ENCODE assay signal across 16 cellular contexts in the genomic region with DNA sequence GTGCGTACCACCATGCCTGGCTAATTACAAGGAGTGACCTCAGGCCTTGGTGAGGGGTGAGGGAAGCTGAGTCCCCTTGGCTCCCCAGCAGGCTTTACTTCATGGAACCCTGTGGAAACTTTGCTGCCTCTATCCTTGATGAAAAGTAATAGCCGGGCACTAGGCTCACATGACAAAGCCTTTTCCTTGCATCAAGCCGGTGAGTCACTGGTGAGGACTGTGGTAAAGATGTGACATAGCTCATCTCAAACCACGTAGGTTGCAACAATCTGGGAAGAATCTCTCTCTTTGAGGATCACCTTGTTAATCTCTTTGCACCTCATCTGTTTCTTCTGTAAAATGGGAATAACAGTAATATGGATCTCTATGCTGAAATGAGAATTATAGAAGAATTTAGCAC.
DNase-seq lines count a peak whose midpoint lies in the region; ATAC-seq and TF ChIP-seq lines count a peak whose summit lies in the region.
"Had no signal": no experiment of that assay in that cellular context is flagged by ENCODE, and none has a peak within 500 bp of the region (broad histone marks: within the 10 kb centered on the region; RNA-seq: fewer than 3 reads in every experiment).

No MANE protein-coding gene starts in this region.

- POLR2A ChIA-PET in T-cell (lab: Charles Lee): no interaction called here

- no peaks in the 10 kb centered on the region for H3K36me3 Mint-ChIP-seq in T-cell

- H3K27ac Mint-ChIP-seq in T-cell: no peak overlapping the region
- H3K27ac Mint-ChIP-seq: activated CD4-positive, alpha-beta T cell treated with anti-CD3 and anti-CD28 coated beads, Interleukin-2, amount 10 ng/mL, durations not matched to agents 24 days and 14 days; activated T-cell treated with anti-CD3 and anti-CD28 coated beads, Interleukin-2, amount 50 U/mL, for 24 hours; nephron; T-helper 2 cell treated with Interferon-gamma antibody and Interleukin-4, amounts not matched to agents 5 μg/mL and 100 μg/mL, for 36 hours had no signal

- DNase-seq in NK-92 treated with Interleukin-12 subunit alpha and Interleukin-12 subunit beta, amount 100 ng/mL, for 24 hours (lab: John Stamatoyannopoulos, UW): peak; percentile 41
- no peak for DNase-seq in NK-92 (lab: John Stamatoyannopoulos, UW; ENCODE audit: unreplicated experiment)
- DNase-seq in RPMI7951 (ENCODE audit: low read depth): peak; percentile 48
- peak; percentile 5 for DNase-seq in fibroblast of villous mesenchyme (ENCODE audit: low read depth)
- DNase-seq in substantia nigra (lab: John Stamatoyannopoulos, UW): no peak
- no peak for DNase-seq in T-cell
- no peak for DNase-seq in NAMALWA (ENCODE audit: low spot score)
- DNase-seq in 8988T: no peak
- DNase-seq: activated CD4-positive, alpha-beta T cell treated with anti-CD3 and anti-CD28 coated beads, Interleukin-2, amount 10 ng/mL, durations not matched to agents 24 days and 14 days; activated T-cell treated with anti-CD3 and anti-CD28 coated beads, Interleukin-2, amount 50 U/mL, for 24 hours; Caco-2; hypothalamus; NCI-H524 treated with DMSO at 0.1 percent for 48 hours; thyroid gland had no signal

- TF ChIP-seq CTCF in fibroblast of villous mesenchyme (IDR thresholded peaks at IDR 0.05; ENCODE audit: insufficient read depth, low read depth, low read length): no peak

- H3K4me3 Mint-ChIP-seq in T-cell: no peak overlapping the region
- H3K4me3 Mint-ChIP-seq: activated CD4-positive, alpha-beta T cell treated with anti-CD3 and anti-CD28 coated beads, Interleukin-2, amount 10 ng/mL, durations not matched to agents 24 days and 14 days; activated T-cell treated with anti-CD3 and anti-CD28 coated beads, Interleukin-2, amount 50 U/mL, for 24 hours; nephron; T-helper 2 cell treated with Interferon-gamma antibody and Interleukin-4, amounts not matched to agents 5 μg/mL and 100 μg/mL, for 36 hours had no signal

- no peaks in the 10 kb centered on the region for H3K9me3 Mint-ChIP-seq in T-cell
- H3K9me3 Mint-ChIP-seq: activated CD4-positive, alpha-beta T cell treated with anti-CD3 and anti-CD28 coated beads, Interleukin-2, amount 10 ng/mL, durations not matched to agents 24 days and 14 days; activated T-cell treated with anti-CD3 and anti-CD28 coated beads, Interleukin-2, amount 50 U/mL, for 24 hours; nephron; T-helper 2 cell treated with Interferon-gamma antibody and Interleukin-4, amounts not matched to agents 5 μg/mL and 100 μg/mL, for 36 hours had no signal

- no peak overlapping the region for H3K27ac ChIP-seq in substantia nigra (ENCODE audit: low read depth, low read length, poor library complexity, severe bottlenecking)
- H3K27ac ChIP-seq: thyroid gland had no signal

- H3K4me1 Mint-ChIP-seq in T-cell: no peaks in the 10 kb centered on the region
- H3K4me1 Mint-ChIP-seq: activated CD4-positive, alpha-beta T cell treated with anti-CD3 and anti-CD28 coated beads, Interleukin-2, amount 10 ng/mL, durations not matched to agents 24 days and 14 days had no signal

- ATAC-seq in T-cell (replicated peaks in 1 of 4): no peak

- CTCF ChIA-PET in T-cell (lab: Charles Lee): no interaction called here

- H3K27me3 Mint-ChIP-seq in T-cell: peaks cover 0 to 4% of the 10 kb centered on the region in 2 donors
- H3K27me3 Mint-ChIP-seq: activated CD4-positive, alpha-beta T cell treated with anti-CD3 and anti-CD28 coated beads, Interleukin-2, amount 10 ng/mL, durations not matched to agents 24 days and 14 days; activated T-cell treated with anti-CD3 and anti-CD28 coated beads, Interleukin-2, amount 50 U/mL, for 24 hours had no signal

- no peak overlapping the region for H3K4me3 ChIP-seq in fibroblast of villous mesenchyme (ENCODE audit: low read depth, low read length)
- H3K4me3 ChIP-seq: thyroid gland had no signal

Comparison
In these comparisons a context has a peak if more than half of its experiments do, and no peak if none do; other contexts are left out.
1. DNase-seq: peak in NK-92 treated with Interleukin-12 subunit alpha and Interleukin-12 subunit beta, amount 100 ng/mL, for 24 hours (single experiment), RPMI7951 (single experiment) and fibroblast of villous mesenchyme (single experiment); none in NK-92 (single experiment), substantia nigra (0 of 49), T-cell (0 of 34), NAMALWA (single experiment) and 8988T (single experiment).